10 cellular contexts compared by ENCODE assay signal in genomic region chr10:96025566-96025965, GRCh38. TPM values are rescaled to one million over a fixed set of nuclear protein-coding genes. Genes with fewer than 3 reads are reported as not detected.
A peak's percentile ranks its signal among the peaks of the same experiment; 100 is the strongest.
DNase-seq lines count a peak whose midpoint lies in the region; ATAC-seq and TF ChIP-seq lines count a peak whose summit lies in the region.
"Had no signal": no experiment of that assay in that cellular context is flagged by ENCODE, and none has a peak within 500 bp of the region (broad histone marks: within the 10 kb centered on the region; RNA-seq: fewer than 3 reads in every experiment).

No MANE protein-coding gene starts in this region.

- H3K27me3 ChIP-seq in brain microvascular endothelial cell (replicated peaks) (no peaks in the 10 kb centered on the region), suprapubic skin (no peaks in the 10 kb centered on the region)

- no peak for TF ChIP-seq EP300 in suprapubic skin (IDR thresholded peaks at IDR 0.05)

- H3K9me3 ChIP-seq in suprapubic skin, result no peaks in the 10 kb centered on the region

- 93% methylated on average over 3 of the region's 3 CpGs for WGBS in suprapubic skin

- in situ Hi-C loops in brain microvascular endothelial cell (cut with HindIII; ENCODE audit: low pct_ligation_motif_present, low sequenced_read_pairs), result no loop called here

- TF ChIP-seq POLR2A in suprapubic skin (IDR thresholded peaks at IDR 0.05), result no peak

- DNase-seq in NCI-H748 (lab: John Stamatoyannopoulos, UW; ENCODE audit: unreplicated experiment) (peak; percentile 1), NCI-H748 treated with DMSO at 0.1 percent for 48 hours (lab: John Stamatoyannopoulos, UW) (no peak), HPDE6-E6E7 (ENCODE audit: extremely low spot score) (peak; percentile 28), brain microvascular endothelial cell (peak; percentile 28), renal cortical epithelial cell (ENCODE audit: low read depth) (peak; percentile 69), NCI-H345 (lab: John Stamatoyannopoulos, UW) (no peak), suprapubic skin (ENCODE audit: low spot score in 2 of 2) (no peak)
- DNase-seq: C1 segment of cervical spinal cord, NCI-H226 had no signal

- H3K4me1 ChIP-seq in suprapubic skin, result no peaks in the 10 kb centered on the region

- H3K36me3 ChIP-seq in brain microvascular endothelial cell (replicated peaks), result no peaks in the 10 kb centered on the region
- no peaks in the 10 kb centered on the region for H3K36me3 ChIP-seq in suprapubic skin

- ATAC-seq in GM19452 (IDR thresholded peaks at IDR 0.05; ENCODE audit: unreplicated experiment), result no peak

- TF ChIP-seq CTCF in brain microvascular endothelial cell (IDR thresholded peaks at IDR 0.05; ENCODE audit: low read depth, low read length, missing control alignments), result peak; percentile 48
- TF ChIP-seq CTCF in suprapubic skin (IDR thresholded peaks at IDR 0.05), result no peak

- H3K4me3 ChIP-seq in brain microvascular endothelial cell (ENCODE audit: low read depth, low read length), result no peak overlapping the region
- no peak overlapping the region for H3K4me3 ChIP-seq in suprapubic skin

- H3K27ac ChIP-seq in brain microvascular endothelial cell (no peak overlapping the region), suprapubic skin (no peak overlapping the region)

RNA-seq across cellular contexts. Expression of gene CCNJ, which starts 17.8 kb away (rescaled TPM):
- total RNA-seq in renal cortical epithelial cell (11.6 and 13.9 TPM in 2 replicates), suprapubic skin (1 to 10 TPM; 2.7 to 4.3 (median 3.6) TPM)

Comparison
In these comparisons a context has a peak if more than half of its experiments do, and no peak if none do; other contexts are left out.
1. DNase-seq: peak in NCI-H748 (single experiment), HPDE6-E6E7 (single experiment), brain microvascular endothelial cell (single experiment) and renal cortical epithelial cell (single experiment); none in NCI-H748 treated with DMSO at 0.1 percent for 48 hours (single experiment), NCI-H345 (single experiment) and suprapubic skin (0 of 2).